8 cellular contexts compared by ENCODE assay signal in the genomic region with DNA sequence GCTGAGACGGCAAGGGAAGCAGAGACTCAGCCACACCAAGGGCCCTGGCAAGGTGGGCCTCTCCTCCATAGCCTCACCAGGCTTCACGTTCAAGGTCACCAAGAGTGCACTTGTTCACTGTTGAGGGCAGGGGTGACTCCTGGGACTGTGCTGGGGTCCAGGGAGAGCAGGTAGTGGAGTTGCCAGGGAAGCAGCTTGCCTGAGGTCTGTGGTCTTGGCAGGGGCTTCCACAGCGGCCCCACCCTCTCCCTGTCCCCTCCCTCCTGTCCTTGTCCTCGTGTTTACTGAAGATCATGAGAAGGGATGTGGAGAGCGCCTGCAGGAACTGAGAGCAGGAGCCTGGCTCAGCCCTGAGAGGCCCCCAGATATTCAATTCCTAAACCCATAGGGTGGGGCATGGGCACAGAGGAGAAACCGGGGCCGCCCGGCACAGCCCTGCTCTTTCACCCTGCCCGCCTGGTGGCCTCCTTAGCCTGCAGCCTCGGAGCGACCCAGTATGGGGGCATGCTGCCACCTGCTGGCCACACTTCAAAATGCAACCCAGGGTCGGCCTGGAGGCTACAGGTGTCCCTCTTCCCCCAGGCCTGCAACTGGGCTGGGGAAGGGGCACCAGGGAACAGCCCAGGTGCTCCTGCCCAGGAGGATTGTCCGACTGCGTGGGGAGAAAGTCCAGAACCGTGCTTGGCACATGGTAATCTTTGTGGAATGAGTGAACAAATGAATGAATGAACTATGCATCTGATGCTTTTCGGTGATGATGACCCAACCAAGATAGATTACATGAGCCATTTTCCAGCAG. TPM values are rescaled to one million over a fixed set of nuclear protein-coding genes. Genes with fewer than 3 reads are reported as not detected.
A peak's percentile ranks its signal among the peaks of the same experiment; 100 is the strongest.
DNase-seq lines count a peak whose midpoint lies in the region; ATAC-seq and TF ChIP-seq lines count a peak whose summit lies in the region.
"Not testable (repeated sequence)": the region's sequence is repeated elsewhere in the genome, so short reads cannot be mapped to it uniquely, and the experiment has no call there.

No MANE protein-coding gene starts in this region.

- H3K4me1 ChIP-seq in adrenal gland (replicated peaks in 1 of 2); vagina: not testable (repeated sequence)

- TF ChIP-seq CTCF in GM12875 (IDR thresholded peaks at IDR 0.05; ENCODE audit: borderline replicate concordance, insufficient read depth, low read depth, low read length) (peak; percentile 93), adrenal gland (IDR thresholded peaks at IDR 0.05) (peak; percentile 82 to 97 (median 95)), vagina (IDR thresholded peaks at IDR 0.05) (peak; percentile 71 to 93 (median 93))

- not testable (repeated sequence) for H3K9me3 ChIP-seq in adrenal gland (replicated peaks in 1 of 3); vagina

- WGBS in adrenal gland, 4 donors, result 12 to 20% (median 16%) methylated on average over 6 to 15 of the region's 16 CpGs

- DNase-seq in NCI-H1694 treated with DMSO at 0.1 percent for 48 hours (lab: John Stamatoyannopoulos, UW) (peak; percentile 42), T-helper 22 cell (ENCODE audit: low read depth) (peak; percentile 55), adrenal gland (peak; percentile 82 to 93 (median 88)), left cardiac atrium (peak; percentile 83), retina (peak; percentile 88)
- not testable (repeated sequence) for DNase-seq in vagina (ENCODE audit: extremely low spot score in 2 of 2)

- not testable (repeated sequence) for H3K4me3 ChIP-seq in GM12875 (ENCODE audit: low read depth, low read length); adrenal gland; vagina

- H3K27me3 ChIP-seq in adrenal gland, vagina: not testable (repeated sequence)

- ATAC-seq in HG02763 (IDR thresholded peaks at IDR 0.05; ENCODE audit: unreplicated experiment) (peak; percentile 64), left cardiac atrium (peak; percentile 85 to 87)

- H3K36me3 ChIP-seq in adrenal gland (replicated peaks in 1 of 2); vagina: not testable (repeated sequence)

- H3K27ac ChIP-seq in adrenal gland, vagina: not testable (repeated sequence)

- not testable (repeated sequence) for TF ChIP-seq POLR2A in adrenal gland (IDR thresholded peaks at IDR 0.05); vagina (IDR thresholded peaks at IDR 0.05)

- intact Hi-C loops in adrenal gland (cut with DNase I) (loop anchor here in 1 of 2 donors (2.0 kb wide), 1 partner anchor 538 kb away; no protein-coding TSS in a partner anchor), left cardiac atrium (cut with DNase I) (loop anchor here in 1 of 2 donors (2.0 kb wide), 1 partner anchor 536 kb away; no protein-coding TSS in a partner anchor)
- intact Hi-C loops in vagina (cut with DNase I), result not testable (repeated sequence)

RNA-seq across cellular contexts. Expression of gene ALPI, which starts 15.5 kb away (rescaled TPM):
- total RNA-seq in adrenal gland (not detected), left cardiac atrium (not detected), vagina (not detected)
- polyA plus RNA-seq in adrenal gland, result not detected

RNA-seq across cellular contexts. Expression of gene ALPG, which starts 33.8 kb away (rescaled TPM):
- total RNA-seq in adrenal gland (not detected), left cardiac atrium (not detected), vagina (not detected)
- not detected for polyA plus RNA-seq in adrenal gland

RNA-seq across cellular contexts. Expression of gene ECEL1, which starts 47.2 kb away (rescaled TPM):
- total RNA-seq in adrenal gland (10 to 100 TPM in 3 of 8 donors, 1 to 10 TPM in 5; 3.9 to 31.7 (median 6.6) TPM), left cardiac atrium (under 1 TPM; 0.26 to 0.47 TPM), vagina (not detected)
- 10 to 100 TPM in 1 of 3 donors, 1 to 10 TPM in 2; 4.5 to 20.7 (median 9.6) TPM for polyA plus RNA-seq in adrenal gland
